Comparison of ENCODE assay signal across 1 cellular context in the genomic region with DNA sequence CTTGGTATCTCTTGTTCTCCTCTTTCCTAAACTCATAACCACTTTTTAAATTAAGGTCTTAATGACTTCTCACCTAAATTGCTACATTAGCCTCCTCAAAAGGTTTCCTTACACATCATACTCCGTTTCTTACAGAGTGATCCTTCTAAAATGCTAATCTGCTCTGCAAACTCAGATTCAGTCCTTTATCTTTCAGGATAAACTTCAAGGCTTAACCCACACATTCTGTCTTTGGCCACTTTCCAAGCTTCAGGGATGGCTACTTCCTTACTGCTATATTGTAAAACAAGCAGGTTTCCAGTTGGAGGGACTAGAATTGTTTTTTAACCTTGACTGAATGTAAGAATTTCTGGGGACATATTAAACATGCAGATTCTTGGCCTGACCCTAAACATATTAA.
A peak's percentile ranks its signal among the peaks of the same experiment; 100 is the strongest.
TF ChIP-seq lines count a peak whose summit lies in the region.

No MANE protein-coding gene starts in this region.

TF ChIP-seq in K562, 482 proteins besides CTCF, POLR2A, EP300 and RAD21 (continued from another document):
- TF ChIP-seq, protein P1, sequence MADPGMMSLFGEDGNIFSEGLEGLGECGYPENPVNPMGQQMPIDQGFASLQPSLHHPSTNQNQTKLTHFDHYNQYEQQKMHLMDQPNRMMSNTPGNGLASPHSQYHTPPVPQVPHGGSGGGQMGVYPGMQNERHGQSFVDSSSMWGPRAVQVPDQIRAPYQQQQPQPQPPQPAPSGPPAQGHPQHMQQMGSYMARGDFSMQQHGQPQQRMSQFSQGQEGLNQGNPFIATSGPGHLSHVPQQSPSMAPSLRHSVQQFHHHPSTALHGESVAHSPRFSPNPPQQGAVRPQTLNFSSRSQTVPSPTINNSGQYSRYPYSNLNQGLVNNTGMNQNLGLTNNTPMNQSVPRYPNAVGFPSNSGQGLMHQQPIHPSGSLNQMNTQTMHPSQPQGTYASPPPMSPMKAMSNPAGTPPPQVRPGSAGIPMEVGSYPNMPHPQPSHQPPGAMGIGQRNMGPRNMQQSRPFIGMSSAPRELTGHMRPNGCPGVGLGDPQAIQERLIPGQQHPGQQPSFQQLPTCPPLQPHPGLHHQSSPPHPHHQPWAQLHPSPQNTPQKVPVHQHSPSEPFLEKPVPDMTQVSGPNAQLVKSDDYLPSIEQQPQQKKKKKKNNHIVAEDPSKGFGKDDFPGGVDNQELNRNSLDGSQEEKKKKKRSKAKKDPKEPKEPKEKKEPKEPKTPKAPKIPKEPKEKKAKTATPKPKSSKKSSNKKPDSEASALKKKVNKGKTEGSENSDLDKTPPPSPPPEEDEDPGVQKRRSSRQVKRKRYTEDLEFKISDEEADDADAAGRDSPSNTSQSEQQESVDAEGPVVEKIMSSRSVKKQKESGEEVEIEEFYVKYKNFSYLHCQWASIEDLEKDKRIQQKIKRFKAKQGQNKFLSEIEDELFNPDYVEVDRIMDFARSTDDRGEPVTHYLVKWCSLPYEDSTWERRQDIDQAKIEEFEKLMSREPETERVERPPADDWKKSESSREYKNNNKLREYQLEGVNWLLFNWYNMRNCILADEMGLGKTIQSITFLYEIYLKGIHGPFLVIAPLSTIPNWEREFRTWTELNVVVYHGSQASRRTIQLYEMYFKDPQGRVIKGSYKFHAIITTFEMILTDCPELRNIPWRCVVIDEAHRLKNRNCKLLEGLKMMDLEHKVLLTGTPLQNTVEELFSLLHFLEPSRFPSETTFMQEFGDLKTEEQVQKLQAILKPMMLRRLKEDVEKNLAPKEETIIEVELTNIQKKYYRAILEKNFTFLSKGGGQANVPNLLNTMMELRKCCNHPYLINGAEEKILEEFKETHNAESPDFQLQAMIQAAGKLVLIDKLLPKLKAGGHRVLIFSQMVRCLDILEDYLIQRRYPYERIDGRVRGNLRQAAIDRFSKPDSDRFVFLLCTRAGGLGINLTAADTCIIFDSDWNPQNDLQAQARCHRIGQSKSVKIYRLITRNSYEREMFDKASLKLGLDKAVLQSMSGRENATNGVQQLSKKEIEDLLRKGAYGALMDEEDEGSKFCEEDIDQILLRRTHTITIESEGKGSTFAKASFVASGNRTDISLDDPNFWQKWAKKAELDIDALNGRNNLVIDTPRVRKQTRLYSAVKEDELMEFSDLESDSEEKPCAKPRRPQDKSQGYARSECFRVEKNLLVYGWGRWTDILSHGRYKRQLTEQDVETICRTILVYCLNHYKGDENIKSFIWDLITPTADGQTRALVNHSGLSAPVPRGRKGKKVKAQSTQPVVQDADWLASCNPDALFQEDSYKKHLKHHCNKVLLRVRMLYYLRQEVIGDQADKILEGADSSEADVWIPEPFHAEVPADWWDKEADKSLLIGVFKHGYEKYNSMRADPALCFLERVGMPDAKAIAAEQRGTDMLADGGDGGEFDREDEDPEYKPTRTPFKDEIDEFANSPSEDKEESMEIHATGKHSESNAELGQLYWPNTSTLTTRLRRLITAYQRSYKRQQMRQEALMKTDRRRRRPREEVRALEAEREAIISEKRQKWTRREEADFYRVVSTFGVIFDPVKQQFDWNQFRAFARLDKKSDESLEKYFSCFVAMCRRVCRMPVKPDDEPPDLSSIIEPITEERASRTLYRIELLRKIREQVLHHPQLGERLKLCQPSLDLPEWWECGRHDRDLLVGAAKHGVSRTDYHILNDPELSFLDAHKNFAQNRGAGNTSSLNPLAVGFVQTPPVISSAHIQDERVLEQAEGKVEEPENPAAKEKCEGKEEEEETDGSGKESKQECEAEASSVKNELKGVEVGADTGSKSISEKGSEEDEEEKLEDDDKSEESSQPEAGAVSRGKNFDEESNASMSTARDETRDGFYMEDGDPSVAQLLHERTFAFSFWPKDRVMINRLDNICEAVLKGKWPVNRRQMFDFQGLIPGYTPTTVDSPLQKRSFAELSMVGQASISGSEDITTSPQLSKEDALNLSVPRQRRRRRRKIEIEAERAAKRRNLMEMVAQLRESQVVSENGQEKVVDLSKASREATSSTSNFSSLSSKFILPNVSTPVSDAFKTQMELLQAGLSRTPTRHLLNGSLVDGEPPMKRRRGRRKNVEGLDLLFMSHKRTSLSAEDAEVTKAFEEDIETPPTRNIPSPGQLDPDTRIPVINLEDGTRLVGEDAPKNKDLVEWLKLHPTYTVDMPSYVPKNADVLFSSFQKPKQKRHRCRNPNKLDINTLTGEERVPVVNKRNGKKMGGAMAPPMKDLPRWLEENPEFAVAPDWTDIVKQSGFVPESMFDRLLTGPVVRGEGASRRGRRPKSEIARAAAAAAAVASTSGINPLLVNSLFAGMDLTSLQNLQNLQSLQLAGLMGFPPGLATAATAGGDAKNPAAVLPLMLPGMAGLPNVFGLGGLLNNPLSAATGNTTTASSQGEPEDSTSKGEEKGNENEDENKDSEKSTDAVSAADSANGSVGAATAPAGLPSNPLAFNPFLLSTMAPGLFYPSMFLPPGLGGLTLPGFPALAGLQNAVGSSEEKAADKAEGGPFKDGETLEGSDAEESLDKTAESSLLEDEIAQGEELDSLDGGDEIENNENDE (IDR thresholded peaks at IDR 0.05; ENCODE audit: low read depth, low read length): no peak
- peak; percentile 59; the same call in 1 of the 2 replicates for TF ChIP-seq ARID1B (IDR thresholded peaks at IDR 0.05)
